ENCODE assay signal across 1 cellular context in genomic region chr5:172768573-172769323, GRCh38.
TF ChIP-seq lines count a peak whose summit lies in the region.

No MANE protein-coding gene starts in this region.

TF ChIP-seq in GM12878, 131 proteins besides CTCF, POLR2A, EP300 and RAD21 (continued from another document):
- TF ChIP-seq RFX5 (IDR thresholded peaks at IDR 0.05; ENCODE audit: low read depth, low read length) (no peak), MYB (IDR thresholded peaks at IDR 0.05; ENCODE audit: borderline replicate concordance, low read depth, low read length) (no peak), MTA3 (IDR thresholded peaks at IDR 0.05; ENCODE audit: borderline replicate concordance, low read length) (no peak)
